In the genomic region with DNA sequence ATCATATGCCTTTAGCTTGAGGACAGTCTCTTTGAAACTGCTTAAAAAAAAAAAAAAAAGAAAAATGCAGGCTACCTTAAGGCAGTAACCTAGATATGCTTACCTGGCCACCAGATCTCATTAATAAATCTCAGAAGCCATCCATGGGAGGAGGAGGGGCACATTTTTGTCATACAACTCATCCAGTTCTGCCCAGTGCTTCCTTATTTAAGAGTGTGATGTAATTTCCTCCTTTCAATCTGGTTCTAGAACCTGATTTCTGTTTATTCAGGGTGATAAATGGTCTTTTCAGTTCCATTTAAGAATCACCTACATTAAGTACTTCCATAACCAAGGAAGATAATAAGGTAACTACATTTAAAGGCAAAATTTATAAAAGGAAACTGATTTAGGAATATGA, we compare ENCODE assay signal across 10 cellular contexts. TPM values are rescaled to one million over a fixed set of nuclear protein-coding genes. Genes with fewer than 3 reads are reported as not detected.
A peak's percentile ranks its signal among the peaks of the same experiment; 100 is the strongest.
DNase-seq lines count a peak whose midpoint lies in the region; ATAC-seq and TF ChIP-seq lines count a peak whose summit lies in the region.
"Had no signal": no experiment of that assay in that cellular context is flagged by ENCODE, and none has a peak within 500 bp of the region (broad histone marks: within the 10 kb centered on the region; RNA-seq: fewer than 3 reads in every experiment).

No MANE protein-coding gene starts in this region.

- H3K27me3 ChIP-seq in body of pancreas (no peaks in the 10 kb centered on the region), lower lobe of right lung (ENCODE audit: low read depth) (no peaks in the 10 kb centered on the region)

- TF ChIP-seq POLR2A in body of pancreas (IDR thresholded peaks at IDR 0.05), result peak in 1 of 3 donors; percentile 31

- ATAC-seq in body of pancreas (peak; percentile 54), lower lobe of right lung (peak; percentile 61 to 64), GM19397 (IDR thresholded peaks at IDR 0.05; ENCODE audit: unreplicated experiment) (no peak), HG03108 (IDR thresholded peaks at IDR 0.05; ENCODE audit: unreplicated experiment) (no peak), HG02970 (IDR thresholded peaks at IDR 0.05; ENCODE audit: low FRiP score, unreplicated experiment) (no peak)

- DNase-seq in M059J (ENCODE audit: low read depth) (peak; percentile 87), body of pancreas (peak; percentile 60 to 81 (median 65)), lower lobe of right lung (no peak), retina (no peak)
- DNase-seq: WERI-Rb-1 had no signal

- H3K4me1 ChIP-seq in body of pancreas (peaks cover 83% of the 10 kb centered on the region), lower lobe of right lung (peaks cover 77% of the 10 kb centered on the region)

- H3K9me3 ChIP-seq in body of pancreas (no peaks in the 10 kb centered on the region), lower lobe of right lung (no peaks in the 10 kb centered on the region)

- TF ChIP-seq CTCF in 22Rv1 (IDR thresholded peaks at IDR 0.05), result no peak
- no peak for TF ChIP-seq CTCF in body of pancreas (IDR thresholded peaks at IDR 0.05)
- TF ChIP-seq CTCF in lower lobe of right lung (IDR thresholded peaks at IDR 0.05), result no peak

- H3K4me3 ChIP-seq in body of pancreas, result no peak overlapping the region
- no peak overlapping the region for H3K4me3 ChIP-seq in lower lobe of right lung

- H3K36me3 ChIP-seq in body of pancreas (replicated peaks in 1 of 2; ENCODE audit: insufficient read depth in 1 of 2, low read depth in 2 of 2) (no peaks in the 10 kb centered on the region), lower lobe of right lung (no peaks in the 10 kb centered on the region)

- H3K27ac ChIP-seq in 22Rv1 (peak overlapping the region; percentile 65), body of pancreas (peak overlapping the region; percentile 59 to 100 (median 99)), lower lobe of right lung (no peak overlapping the region)
- H3K27ac ChIP-seq: KMS-11, WERI-Rb-1 had no signal

- intact Hi-C loops in body of pancreas (cut with DNase I) (no loop called here), lower lobe of right lung (cut with DNase I) (no loop called here)

RNA-seq across cellular contexts. Expression of gene ERRFI1, which starts 6.1 kb away (rescaled TPM):
- 127 and 146 TPM in 2 replicates for total RNA-seq in M059J (2014; rRNA removed; shearing (Covaris generic))
- total RNA-seq in body of pancreas (100 to 1,000 TPM; 127 to 273 TPM), lower lobe of right lung (65.1 TPM)

RNA-seq across cellular contexts. Expression of gene PARK7, which starts 58.5 kb away (rescaled TPM):
- 231 and 297 TPM in 2 replicates for total RNA-seq in M059J (2014; rRNA removed; shearing (Covaris generic))
- total RNA-seq in body of pancreas (100 to 1,000 TPM in 1 of 2 donors, 10 to 100 TPM in 1; 88.3 to 110 TPM), lower lobe of right lung (187 TPM)

Comparison
In these comparisons a context has a peak if more than half of its experiments do, and no peak if none do; other contexts are left out.
1. DNase-seq: peak in M059J (single experiment) and body of pancreas (4 of 4); none in lower lobe of right lung (single experiment) and retina (single experiment).
2. ATAC-seq: peak in body of pancreas (single experiment) and lower lobe of right lung (2 of 2); none in GM19397 (single experiment), HG03108 (single experiment) and HG02970 (single experiment).